ENCODE assay signal across 7 cellular contexts in the genomic region with DNA sequence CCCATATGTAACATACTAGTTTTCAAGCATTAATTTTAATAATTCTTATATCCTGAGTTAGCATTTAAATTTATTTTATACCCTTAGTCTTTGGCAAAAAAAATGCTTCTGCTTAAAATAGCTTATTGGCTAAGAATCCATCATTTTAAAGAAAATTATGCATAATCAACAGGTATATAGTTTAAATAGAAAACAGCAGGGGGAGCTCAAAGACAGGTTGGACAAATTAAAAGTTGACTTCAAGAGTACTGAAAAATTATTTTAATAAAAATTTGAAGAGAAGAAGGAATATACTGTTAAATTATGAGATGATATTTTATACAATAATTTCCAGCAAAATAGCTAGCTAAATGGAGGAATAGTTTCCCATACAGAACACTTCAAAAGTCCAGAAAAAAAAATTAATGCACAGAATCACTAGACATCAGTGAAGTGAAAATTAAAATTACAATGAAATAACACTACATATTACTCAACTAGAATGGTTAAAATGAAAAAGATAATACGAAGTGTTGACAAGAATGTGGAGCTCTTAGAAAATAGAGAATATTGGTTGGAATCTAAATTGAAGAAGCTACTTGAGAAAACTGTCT.
DNase-seq lines count a peak whose midpoint lies in the region; ATAC-seq and TF ChIP-seq lines count a peak whose summit lies in the region.

No MANE protein-coding gene starts in this region.

- H2BK5ac ChIP-seq in H9 (ENCODE audit: insufficient read length, low read length), result no peak overlapping the region

- H3K18ac ChIP-seq in H9 (ENCODE audit: insufficient read length, low read depth, low read length), result no peak overlapping the region

- H3K23me2 ChIP-seq in H9 (ENCODE audit: insufficient read length, low read depth, low read length, poor library complexity, severe bottlenecking), result no peaks in the 10 kb centered on the region

- no peak overlapping the region for H2AK5ac ChIP-seq in H9 (ENCODE audit: insufficient read length, low read length)

- DNase-seq in H9 (no peak), NCI-H748 (lab: John Stamatoyannopoulos, UW; ENCODE audit: unreplicated experiment) (peak; percentile 43), dorsolateral prefrontal cortex (no peak), prostate gland (ENCODE audit: low spot score) (no peak), aorta (no peak), D341Med (ENCODE audit: low spot score) (no peak)
- DNase-seq in CD8-positive, alpha-beta T cell, result no peak

- no peak overlapping the region for H2BK12ac ChIP-seq in H9 (ENCODE audit: insufficient read length, low read depth, low read length)

- H3K27ac Mint-ChIP-seq in H9, result no peak overlapping the region
- no peak overlapping the region for H3K27ac Mint-ChIP-seq in CD8-positive, alpha-beta T cell

- no CpG with 5 or more reads among the region's 1 CpG for WGBS in H9 (ENCODE audit: extremely low coverage, insufficient read length, low lambda C conversion rate)
- WGBS in prostate gland, result 77% methylated on average over 1 of the region's 1 CpG
- WGBS in aorta, 2 donors, result 68 to 71% methylated on average over 1 of the region's 1 CpG

- TF ChIP-seq POLR2A in prostate gland (IDR thresholded peaks at IDR 0.05), result no peak

- H3K79me2 ChIP-seq in H9 (ENCODE audit: insufficient read depth, low read length), result no peaks in the 10 kb centered on the region

- no peaks in the 10 kb centered on the region for H4K20me1 ChIP-seq in H9 (ENCODE audit: control insufficient read depth, insufficient read depth, insufficient read length)

- no peak overlapping the region for H4K8ac ChIP-seq in H9 (replicated peaks; ENCODE audit: insufficient read length, low read depth, low read length)

- no peak overlapping the region for H3K56ac ChIP-seq in H9 (ENCODE audit: insufficient read length, low read depth, low read length)

- no peak overlapping the region for H2BK20ac ChIP-seq in H9 (ENCODE audit: low read depth, low read length, poor library complexity, severe bottlenecking)

- no peak overlapping the region for H3T11ph ChIP-seq in H9 (ENCODE audit: low read length)

- H2BK120ac ChIP-seq in H9 (ENCODE audit: low read depth, low read length, poor library complexity, severe bottlenecking), result no peak overlapping the region

- no peaks in the 10 kb centered on the region for H3K27me3 ChIP-seq in H9 (ENCODE audit: insufficient read depth, low read length)
- H3K27me3 ChIP-seq in dorsolateral prefrontal cortex, result no peaks in the 10 kb centered on the region
- H3K27me3 ChIP-seq in prostate gland (replicated peaks; ENCODE audit: insufficient read depth), result no peaks in the 10 kb centered on the region
- no peaks in the 10 kb centered on the region for H3K27me3 ChIP-seq in aorta (ENCODE audit: control insufficient read depth in 1 of 2, insufficient read depth in 2 of 2, low read length in 1 of 2)
- no peaks in the 10 kb centered on the region for H3K27me3 ChIP-seq in CD8-positive, alpha-beta T cell (ENCODE audit: insufficient read depth, low read length)

- no peak overlapping the region for H3K14ac ChIP-seq in H9 (ENCODE audit: insufficient read depth, low read length)

- H3K9ac ChIP-seq in H9 (ENCODE audit: extremely low read depth, insufficient read length, low read length), result no peak overlapping the region

- POLR2A ChIA-PET in CD8-positive, alpha-beta T cell (lab: Charles Lee), result no interaction called here

- no peak overlapping the region for H2AFZ ChIP-seq in H9 (ENCODE audit: low read length)

- no peak overlapping the region for H3K4me3 Mint-ChIP-seq in H9
- no peak overlapping the region for H3K4me3 Mint-ChIP-seq in CD8-positive, alpha-beta T cell

- TF ChIP-seq CTCF in H9 (conservative IDR thresholded peaks at IDR 0.05) (peak; percentile 70), dorsolateral prefrontal cortex (IDR thresholded peaks at IDR 0.05 in 54 of 56, conservative IDR thresholded peaks at IDR 0.05 in 2 of 56; ENCODE audit: low read depth in 1 of 56, partially characterized antibody in 56 of 56) (peak; percentile 39 to 83 (median 63)), prostate gland (IDR thresholded peaks at IDR 0.05) (peak; percentile 29 to 59 (median 50))
- no peak for TF ChIP-seq CTCF in CD8-positive, alpha-beta T cell (IDR thresholded peaks at IDR 0.05)

- H4K91ac ChIP-seq in H9 (ENCODE audit: insufficient read length, low read depth, low read length), result no peak overlapping the region

- H3K4me1 ChIP-seq in H9 (ENCODE audit: insufficient read depth, low read length) (no peaks in the 10 kb centered on the region), prostate gland (replicated peaks) (no peaks in the 10 kb centered on the region), aorta (ENCODE audit: control insufficient read depth in 1 of 2, insufficient read depth in 2 of 2, low read length in 2 of 2) (no peaks in the 10 kb centered on the region)
- no peaks in the 10 kb centered on the region for H3K4me1 ChIP-seq in CD8-positive, alpha-beta T cell (ENCODE audit: insufficient read depth, low read length)

- H3K9me3 Mint-ChIP-seq in H9, result no peaks in the 10 kb centered on the region
- H3K9me3 Mint-ChIP-seq in CD8-positive, alpha-beta T cell, result no peaks in the 10 kb centered on the region

- no peak overlapping the region for H3K4ac ChIP-seq in H9 (ENCODE audit: low read depth, low read length)

- intact Hi-C loops in dorsolateral prefrontal cortex (cut with DNase I), result loop anchor here (5.0 to 10.0 kb wide), 2 partner anchors 161 to 288 kb away; no protein-coding TSS in a partner anchor
- intact Hi-C loops in prostate gland (cut with DNase I), result loop anchor here (10.0 kb wide), 1 partner anchor 288 kb away; no protein-coding TSS in a partner anchor
- intact Hi-C loops in aorta (cut with DNase I), result loop anchor here (5.0 kb wide), 3 partner anchors 166 to 291 kb away; no protein-coding TSS in a partner anchor
- intact Hi-C loops in CD8-positive, alpha-beta T cell (cut with DNase I, micrococcal nuclease), result loop anchor here in 1 of 2 experiments (5.0 to 10.0 kb wide), 2 partner anchors 171 to 298 kb away; no protein-coding TSS in a partner anchor

- CTCF ChIA-PET in CD8-positive, alpha-beta T cell (lab: Charles Lee), result no interaction called here

- no peak for ATAC-seq in aorta (ENCODE audit: low FRiP score)
- no peak for ATAC-seq in CD8-positive, alpha-beta T cell

- H3K4me1 Mint-ChIP-seq in H9, result no peaks in the 10 kb centered on the region
- H3K4me1 Mint-ChIP-seq in CD8-positive, alpha-beta T cell (ENCODE audit: low read depth), result no peaks in the 10 kb centered on the region

- H3K27me3 Mint-ChIP-seq in H9 (ENCODE audit: low read depth), result no peaks in the 10 kb centered on the region
- no peaks in the 10 kb centered on the region for H3K27me3 Mint-ChIP-seq in CD8-positive, alpha-beta T cell (ENCODE audit: low read depth)

- H3K36me3 ChIP-seq in prostate gland, result no peaks in the 10 kb centered on the region
- H3K36me3 ChIP-seq in aorta (ENCODE audit: control insufficient read depth in 1 of 2, insufficient read depth in 2 of 2, low read length in 1 of 2), result no peaks in the 10 kb centered on the region
- no peaks in the 10 kb centered on the region for H3K36me3 ChIP-seq in CD8-positive, alpha-beta T cell (ENCODE audit: insufficient read depth, low read length)

- no peaks in the 10 kb centered on the region for H3K9me3 ChIP-seq in H9 (ENCODE audit: control insufficient read depth, low read depth, low read length)
- H3K9me3 ChIP-seq in prostate gland, result no peaks in the 10 kb centered on the region
- no peaks in the 10 kb centered on the region for H3K9me3 ChIP-seq in aorta (ENCODE audit: control insufficient read depth, low read length)
- no peaks in the 10 kb centered on the region for H3K9me3 ChIP-seq in CD8-positive, alpha-beta T cell (ENCODE audit: low read length)

- H3K4me2 ChIP-seq in H9 (ENCODE audit: insufficient read depth, insufficient read length, low read length), result no peak overlapping the region

- no peaks in the 10 kb centered on the region for H3K36me3 Mint-ChIP-seq in H9 (ENCODE audit: insufficient read depth in 1 of 3, low read depth in 3 of 3)
- H3K36me3 Mint-ChIP-seq in CD8-positive, alpha-beta T cell, result no peaks in the 10 kb centered on the region

- no peaks in the 10 kb centered on the region for H3K79me1 ChIP-seq in H9 (ENCODE audit: insufficient read depth, low read depth, low read length, poor library complexity, severe bottlenecking)

- no peak overlapping the region for H3K27ac ChIP-seq in H9 (ENCODE audit: insufficient read length, low read depth, low read length)
- no peak overlapping the region for H3K27ac ChIP-seq in dorsolateral prefrontal cortex
- no peak overlapping the region for H3K27ac ChIP-seq in prostate gland
- no peak overlapping the region for H3K27ac ChIP-seq in aorta (ENCODE audit: low read depth in 1 of 2, low read length in 2 of 2)
- H3K27ac ChIP-seq in CD8-positive, alpha-beta T cell (ENCODE audit: low read depth, low read length), result no peak overlapping the region

- H3K4me3 ChIP-seq in dorsolateral prefrontal cortex, result no peak overlapping the region
- H3K4me3 ChIP-seq in prostate gland, result no peak overlapping the region
- H3K4me3 ChIP-seq in aorta (ENCODE audit: low read length in 2 of 2), result no peak overlapping the region
- no peak overlapping the region for H3K4me3 ChIP-seq in CD8-positive, alpha-beta T cell (ENCODE audit: low read depth, low read length)

- no peak overlapping the region for H4K5ac ChIP-seq in H9 (ENCODE audit: insufficient read length, low read depth, low read length)

- no peak overlapping the region for H2BK15ac ChIP-seq in H9 (ENCODE audit: low read depth, low read length)

- no peak overlapping the region for H3K23ac ChIP-seq in H9 (ENCODE audit: insufficient read length, low read depth, low read length)
